10 cellular contexts compared by ENCODE assay signal in genomic region chr7:99563650-99564049, GRCh38. TPM values are rescaled to one million over a fixed set of nuclear protein-coding genes. Genes with fewer than 3 reads are reported as not detected.
DNase-seq lines count a peak whose midpoint lies in the region; ATAC-seq and TF ChIP-seq lines count a peak whose summit lies in the region.
"Had no signal": no experiment of that assay in that cellular context is flagged by ENCODE, and none has a peak within 500 bp of the region (broad histone marks: within the 10 kb centered on the region; RNA-seq: fewer than 3 reads in every experiment).

No MANE protein-coding gene starts in this region.

- H3K9ac ChIP-seq in PC-3 (ENCODE audit: low read length), result peak overlapping the region; percentile 33; the same call in 1 of the 2 replicates

- ATAC-seq in PC-3 (peak; percentile 70), GM19395 (IDR thresholded peaks at IDR 0.05; ENCODE audit: unreplicated experiment) (no peak), HG02798 (IDR thresholded peaks at IDR 0.05; ENCODE audit: poor library complexity, unreplicated experiment) (no peak), GM21529 (IDR thresholded peaks at IDR 0.05; ENCODE audit: unreplicated experiment) (no peak)
- no peak for ATAC-seq in central memory CD8-positive, alpha-beta T cell (replicated peaks; ENCODE audit: extremely low read depth, poor library complexity, severe bottlenecking)

- H3F3A ChIP-seq in PC-3 (ENCODE audit: low read length, unreplicated experiment), result no peaks in the 10 kb centered on the region

- CTCF ChIA-PET in PC-3 (lab: Charles Lee), result no interaction called here

- H3K4me3 ChIP-seq in PC-3 (ENCODE audit: low read length), result peak overlapping the region; percentile 20; the same call in 1 of the 2 replicates
- H3K4me3 ChIP-seq: thoracic aorta had no signal

- H3K36me3 Mint-ChIP-seq in CD14-positive monocyte (peaks cover 55 to 79% of the 10 kb centered on the region in 2 donors), neural crest cell (ENCODE audit: low read depth) (peaks cover 19% of the 10 kb centered on the region)
- H3K36me3 Mint-ChIP-seq in central memory CD8-positive, alpha-beta T cell (ENCODE audit: insufficient read depth), result peaks cover 62% of the 10 kb centered on the region

- no TSS peak for BruUV-seq in PC-3 (replicated peaks; lab: Mats Ljungman, UMichigan)

- H4K20me1 ChIP-seq in PC-3 (ENCODE audit: low read length), result no peaks in the 10 kb centered on the region

- H3K79me2 ChIP-seq in PC-3 (ENCODE audit: low read length), result no peaks in the 10 kb centered on the region

- peak overlapping the region; percentile 88 for H3K27ac ChIP-seq in PC-3 (ENCODE audit: low read length)
- H3K27ac ChIP-seq: thoracic aorta had no signal

- TF ChIP-seq CTCF in CD14-positive monocyte (IDR thresholded peaks at IDR 0.05) (no peak), PC-3 (conservative IDR thresholded peaks at IDR 0.05; ENCODE audit: low read depth, low read length) (no peak), neural crest cell (conservative IDR thresholded peaks at IDR 0.05) (no peak)

- peaks cover 27% of the 10 kb centered on the region for H3K4me1 ChIP-seq in PC-3 (ENCODE audit: insufficient read depth, low read length)

- H3K27ac Mint-ChIP-seq in CD14-positive monocyte (peak overlapping the region in 6 of 7 donors; percentile 18 to 81 (median 48)), neural crest cell (ENCODE audit: unreplicated experiment) (no peak overlapping the region)
- peak overlapping the region; percentile 26 for H3K27ac Mint-ChIP-seq in central memory CD8-positive, alpha-beta T cell (ENCODE audit: low read depth)
- H3K27ac Mint-ChIP-seq: activated CD4-positive, alpha-beta T cell treated with anti-CD3 and anti-CD28 coated beads, Interleukin-2, amount 10 ng/mL, durations not matched to agents 7 days and 5 days had no signal

- no peaks in the 10 kb centered on the region for H3K27me3 ChIP-seq in PC-3 (ENCODE audit: low read length)

- no peaks in the 10 kb centered on the region for H3K9me3 ChIP-seq in PC-3 (ENCODE audit: low read length)
- H3K9me3 ChIP-seq: thoracic aorta had no signal

- DNase-seq in CD14-positive monocyte (ENCODE audit: low spot score), result no peak
- peak; percentile 73 for DNase-seq in PC-3
- no peak for DNase-seq in central memory CD8-positive, alpha-beta T cell (ENCODE audit: low spot score in 2 of 2)
- no peak for DNase-seq in neural crest cell (ENCODE audit: low read depth, low spot score)
- DNase-seq in activated CD4-positive, alpha-beta T cell treated with anti-CD3 and anti-CD28 coated beads, Interleukin-2, amount 50 U/mL, for 48 hours, result no peak
- DNase-seq: activated CD4-positive, alpha-beta T cell treated with anti-CD3 and anti-CD28 coated beads, Interleukin-2, amount 10 ng/mL, durations not matched to agents 7 days and 5 days had no signal

- H3K4me2 ChIP-seq in PC-3 (ENCODE audit: low read length), result peak overlapping the region; percentile 74

- H3K9me3 Mint-ChIP-seq in CD14-positive monocyte (no peaks in the 10 kb centered on the region), neural crest cell (no peaks in the 10 kb centered on the region)
- no peaks in the 10 kb centered on the region for H3K9me3 Mint-ChIP-seq in central memory CD8-positive, alpha-beta T cell
- H3K9me3 Mint-ChIP-seq: activated CD4-positive, alpha-beta T cell treated with anti-CD3 and anti-CD28 coated beads, Interleukin-2, amount 10 ng/mL, durations not matched to agents 7 days and 5 days had no signal

- peaks cover 0 to 2% (median 0%) of the 10 kb centered on the region in 3 donors for H3K27me3 Mint-ChIP-seq in CD14-positive monocyte (ENCODE audit: low read depth in 3 of 3)
- no peaks in the 10 kb centered on the region for H3K27me3 Mint-ChIP-seq in central memory CD8-positive, alpha-beta T cell
- H3K27me3 Mint-ChIP-seq in neural crest cell (ENCODE audit: low read depth), result no peaks in the 10 kb centered on the region
- H3K27me3 Mint-ChIP-seq: activated CD4-positive, alpha-beta T cell treated with anti-CD3 and anti-CD28 coated beads, Interleukin-2, amount 10 ng/mL, durations not matched to agents 7 days and 5 days had no signal

- no peaks in the 10 kb centered on the region for H3K9me2 ChIP-seq in PC-3 (replicated peaks; ENCODE audit: low read length)

- H2AFZ ChIP-seq in PC-3 (ENCODE audit: low read length), result peak overlapping the region; percentile 64

- H3K4me1 Mint-ChIP-seq in CD14-positive monocyte, result peaks cover 26% of the 10 kb centered on the region
- peaks cover 40% of the 10 kb centered on the region for H3K4me1 Mint-ChIP-seq in central memory CD8-positive, alpha-beta T cell
- peaks cover 12% of the 10 kb centered on the region for H3K4me1 Mint-ChIP-seq in neural crest cell

- POLR2A ChIA-PET in PC-3 (lab: Charles Lee; ENCODE audit: unreplicated experiment), result interaction anchor here (0.6 kb wide), 1 partner anchor 43 kb away, joined by 4 read pairs; no protein-coding TSS in a partner anchor

- no peak overlapping the region for H3K4me3 Mint-ChIP-seq in CD14-positive monocyte
- no peak overlapping the region for H3K4me3 Mint-ChIP-seq in central memory CD8-positive, alpha-beta T cell
- H3K4me3 Mint-ChIP-seq in neural crest cell, result peak overlapping the region; percentile 46
- H3K4me3 Mint-ChIP-seq: activated CD4-positive, alpha-beta T cell treated with anti-CD3 and anti-CD28 coated beads, Interleukin-2, amount 10 ng/mL, durations not matched to agents 7 days and 5 days had no signal

- no peaks in the 10 kb centered on the region for H3K36me3 ChIP-seq in PC-3 (ENCODE audit: low read depth, low read length)

- intact Hi-C loops in CD14-positive monocyte (cut with micrococcal nuclease) (no loop called here), PC-3 (cut with micrococcal nuclease) (loop anchor here (1.0 to 2.0 kb wide), 2 partner anchors 11 to 53 kb away; partner anchors contain the start of genes FAM200A and ZSCAN25)

RNA-seq across cellular contexts. Expression of gene ZNF655, which starts 5.2 kb away (rescaled TPM):
- 10 to 100 TPM; 61.6 to 62.2 TPM for polyA plus RNA-seq in CD14-positive monocyte
- total RNA-seq in PC-3 (2014; rRNA removed) (not detected in 2 replicates), neural crest cell (56.0 and 57.0 TPM in 2 replicates)

RNA-seq across cellular contexts. Expression of gene FAM200A, which starts 11.7 kb away (rescaled TPM):
- polyA plus RNA-seq in CD14-positive monocyte, result 1 to 10 TPM; 1.2 to 1.3 TPM
- 2.2 and 3.8 TPM in 2 replicates for total RNA-seq in PC-3 (2014; rRNA removed)
- 10.6 and 10.9 TPM in 2 replicates for total RNA-seq in neural crest cell

RNA-seq across cellular contexts. Expression of gene TMEM225B, which starts 34.4 kb away (rescaled TPM):
- under 1 TPM in 1 of 2 donors, not detected in 1; 0.20 TPM for polyA plus RNA-seq in CD14-positive monocyte
- total RNA-seq in PC-3 (2014; rRNA removed), result not detected in 2 replicates
- total RNA-seq in neural crest cell, result 0.91 and 1.8 TPM in 2 replicates

RNA-seq across cellular contexts. Expression of gene ZSCAN25, which starts 53.1 kb away (rescaled TPM):
- polyA plus RNA-seq in CD14-positive monocyte, result 1 to 10 TPM; 4.3 to 6.1 TPM
- total RNA-seq in PC-3 (2014; rRNA removed) (13.9 and 18.9 TPM in 2 replicates), neural crest cell (23.4 and 26.4 TPM in 2 replicates)

RNA-seq across cellular contexts. Expression of gene ZKSCAN5, which starts 59.2 kb away (rescaled TPM):
- polyA plus RNA-seq in CD14-positive monocyte, result 1 to 10 TPM; 1.6 to 2.9 TPM
- 8.6 and 9.9 TPM in 2 replicates for total RNA-seq in PC-3 (2014; rRNA removed)
- 21.5 and 21.7 TPM in 2 replicates for total RNA-seq in neural crest cell

Comparison
In these comparisons a context has a peak if more than half of its experiments do, and no peak if none do; other contexts are left out.
1. RNA of gene ZNF655, which starts 5.2 kb away (total RNA-seq): 56.0 to 57.0 TPM in neural crest cell; not detected in PC-3; every median in the first group is over 10 times any median in the second.